Comparison of ENCODE assay signal across 34 cellular contexts in the genomic region with DNA sequence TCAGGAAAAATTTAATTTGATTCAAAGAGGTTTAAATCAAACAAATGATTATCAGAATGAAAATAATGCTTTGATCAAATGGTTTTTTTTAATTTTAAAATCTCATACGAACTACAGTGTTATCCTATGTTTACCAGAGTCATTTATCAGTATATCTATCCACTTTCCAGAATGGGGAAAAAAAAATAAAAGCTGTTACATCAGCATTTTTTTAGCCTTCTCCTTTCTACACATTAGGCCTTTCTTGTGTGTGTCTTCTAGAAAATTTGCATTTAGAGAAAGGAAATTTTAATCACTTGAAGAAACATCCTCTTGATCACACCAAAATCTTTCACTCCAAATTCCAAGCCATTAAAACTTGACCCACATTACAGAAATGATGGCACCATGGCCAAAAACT.
"Had no signal": no experiment of that assay in that cellular context is flagged by ENCODE, and none has a peak within 500 bp of the region (broad histone marks: within the 10 kb centered on the region; RNA-seq: fewer than 3 reads in every experiment).

No MANE protein-coding gene starts in this region.

- H3K4me1 ChIP-seq: adrenal gland, body of pancreas, breast epithelium had no signal

- H3K4me3 Mint-ChIP-seq: activated B cell treated with CpG ODN at 0.5 μM for 24 hours; activated CD4-positive, alpha-beta memory T cell treated with anti-CD3 and anti-CD28 coated beads for 36 hours; activated CD4-positive, alpha-beta T cell treated with anti-CD3 and anti-CD28 coated beads, Interleukin-2, amount 10 ng/mL, durations not matched to agents 24 days and 14 days; activated CD8-positive, alpha-beta T cell treated with anti-CD3 and anti-CD28 coated beads for 36 hours; activated naive CD4-positive, alpha-beta T cell treated with anti-CD3 and anti-CD28 coated beads for 36 hours; activated naive CD8-positive, alpha-beta T cell treated with anti-CD3 and anti-CD28 coated beads for 36 hours; activated T-cell treated with anti-CD3 and anti-CD28 coated beads, Interleukin-2, amount 50 U/mL, for 4 hours; activated T-cell treated with anti-CD3 and anti-CD28 coated beads, Interleukin-2, amount 50 U/mL, for 72 hours; activated T-helper 1 cell treated with anti-CD3 and anti-CD28 coated beads, Interleukin-12 subunit alpha, Interleukin-12 subunit beta, Interleukin-2, Interleukin-4 antibody, amounts not matched to agents 30 ng/mL and 10 ng/mL and 1 ng/mL, durations not matched to agents 14 hours and 24 hours and 36 hours; activated T-helper 17 cell treated with anti-CD3 and anti-CD28 coated beads, Interleukin-2, amount 50 U/mL, for 72 hours; T-helper 1 cell treated with Interleukin-12 subunit alpha and Interleukin-12 subunit beta and Interleukin-4 antibody, amounts not matched to agents 30 μg/mL and 1 μg/mL, for 36 hours; T-helper 2 cell treated with Interferon-gamma antibody and Interleukin-4, amounts not matched to agents 5 μg/mL and 100 μg/mL, for 36 hours had no signal

- H3K36me3 ChIP-seq: adrenal gland, brain microvascular endothelial cell, breast epithelium had no signal

- H3K9me3 ChIP-seq: adrenal gland, body of pancreas, breast epithelium had no signal

- H3K27ac Mint-ChIP-seq: activated B cell treated with CpG ODN at 0.5 μM for 24 hours; activated CD4-positive, alpha-beta memory T cell treated with anti-CD3 and anti-CD28 coated beads for 36 hours; activated CD4-positive, alpha-beta T cell treated with anti-CD3 and anti-CD28 coated beads, Interleukin-2, amount 10 ng/mL, durations not matched to agents 24 days and 14 days; activated CD8-positive, alpha-beta T cell treated with anti-CD3 and anti-CD28 coated beads for 36 hours; activated naive CD4-positive, alpha-beta T cell treated with anti-CD3 and anti-CD28 coated beads for 36 hours; activated naive CD4-positive, alpha-beta T cell treated with anti-CD3 and anti-CD28 coated beads, Interleukin-2, amount 50 U/mL, for 72 hours; activated naive CD8-positive, alpha-beta T cell treated with anti-CD3 and anti-CD28 coated beads for 36 hours; activated T-cell treated with anti-CD3 and anti-CD28 coated beads, Interleukin-2, amount 50 U/mL, for 72 hours; activated T-helper 1 cell treated with anti-CD3 and anti-CD28 coated beads, Interleukin-12 subunit alpha, Interleukin-12 subunit beta, Interleukin-2, Interleukin-4 antibody, amounts not matched to agents 30 ng/mL and 10 ng/mL and 1 ng/mL, durations not matched to agents 14 hours and 24 hours and 36 hours; activated T-helper 17 cell treated with anti-CD3 and anti-CD28 coated beads, Interleukin-2, amount 50 U/mL, for 72 hours; T-helper 1 cell treated with Interleukin-12 subunit alpha and Interleukin-12 subunit beta and Interleukin-4 antibody, amounts not matched to agents 30 μg/mL and 1 μg/mL, for 36 hours; T-helper 2 cell treated with Interferon-gamma antibody and Interleukin-4, amounts not matched to agents 5 μg/mL and 100 μg/mL, for 36 hours had no signal

- H3K27me3 ChIP-seq: adrenal gland, body of pancreas, brain microvascular endothelial cell, breast epithelium had no signal

- H3K27me3 Mint-ChIP-seq: activated B cell treated with CpG ODN at 0.5 μM for 24 hours; activated CD4-positive, alpha-beta memory T cell treated with anti-CD3 and anti-CD28 coated beads for 36 hours; activated CD4-positive, alpha-beta T cell treated with anti-CD3 and anti-CD28 coated beads, Interleukin-2, amount 10 ng/mL, durations not matched to agents 24 days and 14 days; activated CD8-positive, alpha-beta T cell treated with anti-CD3 and anti-CD28 coated beads for 36 hours; activated naive CD8-positive, alpha-beta T cell treated with anti-CD3 and anti-CD28 coated beads for 36 hours; activated T-helper 17 cell treated with anti-CD3 and anti-CD28 coated beads, Interleukin-2, amount 50 U/mL, for 72 hours had no signal

- H3K4me3 ChIP-seq: adrenal gland, body of pancreas, breast epithelium had no signal

- DNase-seq: activated B cell treated with CpG ODN at 0.5 μM for 24 hours; activated CD4-positive, alpha-beta memory T cell treated with anti-CD3 and anti-CD28 coated beads for 36 hours; activated CD4-positive, alpha-beta T cell treated with anti-CD3 and anti-CD28 coated beads for 4 hours; activated CD4-positive, alpha-beta T cell treated with anti-CD3 and anti-CD28 coated beads, Interleukin-2, amount 10 ng/mL, durations not matched to agents 24 days and 14 days; activated CD4-positive, alpha-beta T cell treated with anti-CD3 and anti-CD28 coated beads, Interleukin-2, amount 50 U/mL, for 1 hour; activated CD4-positive, alpha-beta T cell treated with anti-CD3 and anti-CD28 coated beads, Interleukin-2, amount 50 U/mL, for 4 hours; activated CD4-positive, CD25-positive, alpha-beta regulatory T cell treated with anti-CD3 and anti-CD28 coated beads, Interleukin-2, amount 50 U/mL, for 72 hours; activated CD8-positive, alpha-beta memory T cell treated with anti-CD3 and anti-CD28 coated beads, Interleukin-2, amount 50 U/mL, for 4 hours; activated CD8-positive, alpha-beta T cell treated with anti-CD3 and anti-CD28 coated beads for 36 hours; activated effector memory CD4-positive, alpha-beta T cell treated with anti-CD3 and anti-CD28 coated beads, Interleukin-2, amount 50 U/mL, for 16 hours; activated gamma-delta T cell treated with Interleukin-2 at 50 U/mL for 16 hours; activated naive CD4-positive, alpha-beta T cell; activated naive CD4-positive, alpha-beta T cell treated with anti-CD3 and anti-CD28 coated beads for 36 hours; activated naive CD4-positive, alpha-beta T cell treated with anti-CD3 and anti-CD28 coated beads, Interleukin-2, amount 50 U/mL, for 16 hours; activated naive CD8-positive, alpha-beta T cell treated with anti-CD3 and anti-CD28 coated beads for 36 hours; activated T-cell treated with anti-CD3 and anti-CD28 coated beads for 4 hours; activated T-cell treated with anti-CD3 and anti-CD28 coated beads, Interleukin-2, amount 50 U/mL, for 1 hour; activated T-cell treated with anti-CD3 and anti-CD28 coated beads, Interleukin-2, amount 50 U/mL, for 4 hours; activated T-cell treated with anti-CD3 and anti-CD28 coated beads, Interleukin-2, amount 50 U/mL, for 72 hours; adrenal gland; amniotic stem cell; aorta; body of pancreas; brain microvascular endothelial cell; central memory CD4-positive, alpha-beta T cell; T-helper 2 cell; T-helper 9 cell had no signal

- H3K27ac ChIP-seq: adrenal gland, body of pancreas, brain microvascular endothelial cell, breast epithelium had no signal

- ATAC-seq: activated CD8-positive, alpha-beta T cell treated with anti-CD3 and anti-CD28 coated beads for 36 hours; activated naive CD4-positive, alpha-beta T cell treated with anti-CD3 and anti-CD28 coated beads, Interleukin-2, amount 50 U/mL, for 72 hours; activated T-cell treated with anti-CD3 and anti-CD28 coated beads, Interleukin-2, amount 50 U/mL, for 4 hours; activated T-cell treated with anti-CD3 and anti-CD28 coated beads, Interleukin-2, amount 50 U/mL, for 72 hours; activated T-helper 17 cell treated with anti-CD3 and anti-CD28 coated beads, Interleukin-2, amount 50 U/mL, for 72 hours; body of pancreas had no signal

- FAIRE-seq: astrocyte had no signal

- H3K4me1 Mint-ChIP-seq: activated B cell treated with CpG ODN at 0.5 μM for 24 hours; activated naive CD8-positive, alpha-beta T cell treated with anti-CD3 and anti-CD28 coated beads for 36 hours had no signal
